ENCODE assay signal across 8 cellular contexts in the genomic region with DNA sequence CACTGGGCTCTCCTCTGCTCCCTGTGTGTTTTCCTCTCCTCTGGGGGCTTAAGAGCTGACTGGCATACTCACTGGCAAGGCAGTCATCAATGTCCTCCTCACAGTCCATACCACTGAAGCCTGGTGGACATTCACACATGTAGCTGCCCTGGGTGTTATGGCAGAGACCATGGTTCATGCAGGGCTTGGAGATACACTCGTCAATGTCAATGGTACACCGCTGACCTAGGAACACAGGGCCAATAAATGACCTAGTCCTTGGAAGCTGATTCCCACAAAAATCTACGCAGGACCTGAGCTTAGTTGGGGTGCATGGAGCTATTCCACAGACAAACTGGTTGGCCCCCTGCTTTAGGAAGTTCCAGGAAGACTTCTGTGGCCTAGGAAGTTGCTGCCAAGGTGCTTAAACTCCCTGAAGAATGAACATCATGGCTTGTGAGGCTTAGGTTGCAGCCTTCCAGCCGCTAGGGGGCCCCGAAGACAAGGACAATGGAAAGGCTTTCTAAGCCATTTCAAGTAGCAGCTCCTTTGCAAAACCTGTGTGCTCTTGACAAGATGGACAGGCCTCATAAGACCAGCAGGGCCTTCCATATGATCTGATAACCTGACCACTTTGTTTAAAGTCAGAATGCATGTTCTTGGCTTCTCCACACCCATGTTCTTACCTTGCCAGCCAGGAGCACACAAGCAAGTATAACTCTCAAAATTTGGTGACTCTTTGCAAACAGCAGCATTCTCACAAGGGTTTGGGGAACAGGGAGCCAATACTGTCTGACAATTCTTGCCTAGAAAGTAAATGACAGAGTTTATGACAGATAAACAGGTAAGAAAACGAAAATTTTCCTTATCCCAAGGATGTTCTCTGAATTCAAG. TPM values are rescaled to one million over a fixed set of nuclear protein-coding genes. Genes with fewer than 3 reads are reported as not detected.
DNase-seq lines count a peak whose midpoint lies in the region; ATAC-seq lines count a peak whose summit lies in the region.

No MANE protein-coding gene starts in this region.

- H3K79me1 ChIP-seq in mesendoderm (ENCODE audit: low read length): no peaks in the 10 kb centered on the region

- peak; percentile 72 for ATAC-seq in GM18498 (IDR thresholded peaks at IDR 0.05; ENCODE audit: unreplicated experiment)
- ATAC-seq in HG03565 (IDR thresholded peaks at IDR 0.05; ENCODE audit: unreplicated experiment): peak; percentile 48

- no CpG with 5 or more reads among the region's 6 CpGs for WGBS in mesendoderm (ENCODE audit: extremely low coverage, insufficient coverage, low lambda C conversion rate)

- no peaks in the 10 kb centered on the region for H3K27me3 Mint-ChIP-seq in activated CD4-positive, alpha-beta memory T cell treated with anti-CD3 and anti-CD28 coated beads for 36 hours

- no peak overlapping the region for H4K8ac ChIP-seq in mesendoderm (ENCODE audit: low read depth, low read length)

- CTCF ChIA-PET in activated CD4-positive, alpha-beta memory T cell treated with anti-CD3 and anti-CD28 coated beads for 36 hours (lab: Charles Lee): interaction anchor here (0.6 to 4.4 kb wide), 16 partner anchors 10 to 227 kb away, joined by 3 to 28 read pairs (median 5); a partner anchor contains a TSS

- no peak overlapping the region for H2BK5ac ChIP-seq in mesendoderm (ENCODE audit: low read length)

- DNase-seq in NCI-H774 (lab: John Stamatoyannopoulos, UW): peak; percentile 55
- peak; percentile 82 for DNase-seq in activated CD4-positive, alpha-beta memory T cell treated with anti-CD3 and anti-CD28 coated beads for 36 hours
- DNase-seq in effector CD8-positive, alpha-beta T cell (lab: John Stamatoyannopoulos, UW): peak; percentile 32
- DNase-seq in mesendoderm: peak; percentile 86
- peak; percentile 25 to 44 for DNase-seq in stimulated activated CD8-positive, alpha-beta memory T cell treated with anti-CD3 and anti-CD28 coated beads, Interleukin-15, amount 100 ng/mL, for 48 hours (ENCODE audit: low read depth in 2 of 2)
- no peak for DNase-seq in 8988T

- no peaks in the 10 kb centered on the region for H3K79me2 ChIP-seq in mesendoderm (ENCODE audit: control insufficient read depth, insufficient read depth, low read length)

- no peaks in the 10 kb centered on the region for H3K9me3 Mint-ChIP-seq in activated CD4-positive, alpha-beta memory T cell treated with anti-CD3 and anti-CD28 coated beads for 36 hours

- POLR2A ChIA-PET in activated CD4-positive, alpha-beta memory T cell treated with anti-CD3 and anti-CD28 coated beads for 36 hours (lab: Charles Lee): interaction anchor here (0.6 kb wide), 1 partner anchor 191 kb away, joined by 7 read pairs; no protein-coding TSS in a partner anchor

- H3K23ac ChIP-seq in mesendoderm (ENCODE audit: low read length): no peak overlapping the region

- no peak overlapping the region for H3K27ac ChIP-seq in mesendoderm (ENCODE audit: low read depth, low read length)

- H3K4me1 Mint-ChIP-seq in activated CD4-positive, alpha-beta memory T cell treated with anti-CD3 and anti-CD28 coated beads for 36 hours (ENCODE audit: low read depth): peaks cover 4% of the 10 kb centered on the region

- no peak overlapping the region for H2BK120ac ChIP-seq in mesendoderm (ENCODE audit: low read depth, low read length)

- no peaks in the 10 kb centered on the region for H3K27me3 ChIP-seq in mesendoderm (ENCODE audit: insufficient read depth, low read length, poor library complexity)

- H3K4me2 ChIP-seq in mesendoderm (ENCODE audit: low read length): no peak overlapping the region

- H3K4me3 Mint-ChIP-seq in activated CD4-positive, alpha-beta memory T cell treated with anti-CD3 and anti-CD28 coated beads for 36 hours: no peak overlapping the region

- H3K18ac ChIP-seq in mesendoderm (ENCODE audit: low read length): no peak overlapping the region

- H3K36me3 ChIP-seq in mesendoderm (ENCODE audit: control insufficient read depth, insufficient read depth, low read length): peaks cover 1% of the 10 kb centered on the region

- intact Hi-C loops in activated CD4-positive, alpha-beta memory T cell treated with anti-CD3 and anti-CD28 coated beads for 36 hours (cut with micrococcal nuclease): loop anchor here (5.0 kb wide), 1 partner anchor 194 kb away; no protein-coding TSS in a partner anchor

- H3K4me3 ChIP-seq in mesendoderm (ENCODE audit: low read length): no peak overlapping the region

- no peak overlapping the region for H3K27ac Mint-ChIP-seq in activated CD4-positive, alpha-beta memory T cell treated with anti-CD3 and anti-CD28 coated beads for 36 hours

- H3K56ac ChIP-seq in mesendoderm (ENCODE audit: low read length): no peak overlapping the region

- no peak overlapping the region for H4K5ac ChIP-seq in mesendoderm (ENCODE audit: low read length)

- no peak overlapping the region for H2BK15ac ChIP-seq in mesendoderm (replicated peaks; ENCODE audit: low read depth)

- H3K4ac ChIP-seq in mesendoderm (ENCODE audit: low read depth, low read length): no peak overlapping the region

- H2AK5ac ChIP-seq in mesendoderm (ENCODE audit: low read length): no peak overlapping the region

- H3K36me3 Mint-ChIP-seq in activated CD4-positive, alpha-beta memory T cell treated with anti-CD3 and anti-CD28 coated beads for 36 hours: peaks cover 5% of the 10 kb centered on the region

- H3K9ac ChIP-seq in mesendoderm (ENCODE audit: low read length): no peak overlapping the region

- no peaks in the 10 kb centered on the region for H3K4me1 ChIP-seq in mesendoderm (ENCODE audit: control insufficient read depth, low read depth, low read length)

RNA-seq across cellular contexts. Expression of a gene that starts 52.3 kb away (rescaled TPM):
- not detected for total RNA-seq in activated CD4-positive, alpha-beta memory T cell treated with anti-CD3 and anti-CD28 coated beads for 36 hours
- polyA plus RNA-seq in mesendoderm (2013, experiment 1 of 2): not detected
- not detected for polyA plus RNA-seq in mesendoderm (2013, experiment 2 of 2)
